In genomic region chr14:53152627-53152908, GRCh38 we compare ENCODE assay signal across 8 cellular contexts. TPM values are rescaled to one million over a fixed set of nuclear protein-coding genes. Genes with fewer than 3 reads are reported as not detected.
DNase-seq lines count a peak whose midpoint lies in the region; ATAC-seq, FAIRE-seq and TF ChIP-seq lines count a peak whose summit lies in the region.

No MANE protein-coding gene starts in this region.

- peak overlapping the region; percentile 98 for H2AFZ ChIP-seq in keratinocyte (ENCODE audit: control insufficient read depth, low read length)

- TF ChIP-seq CTCF in C4-2B (conservative IDR thresholded peaks at IDR 0.05) (no peak), HL-60 (IDR thresholded peaks at IDR 0.05; ENCODE audit: insufficient read depth, low read length) (no peak), astrocyte of the spinal cord (IDR thresholded peaks at IDR 0.05; ENCODE audit: low read depth, low read length) (no peak), keratinocyte (optimal IDR thresholded peaks at IDR 0.05 in 1 of 3, IDR thresholded peaks at IDR 0.05 in 1 of 3, conservative IDR thresholded peaks at IDR 0.05 in 1 of 3; ENCODE audit: extremely low read depth in 1 of 3, insufficient read depth in 2 of 3, low read length in 3 of 3) (no peak)

- H3K9me1 ChIP-seq in keratinocyte (ENCODE audit: control insufficient read depth, extremely low read depth, insufficient read depth, low read length): no peaks in the 10 kb centered on the region

- H3K9me3 ChIP-seq in keratinocyte (ENCODE audit: control insufficient read depth, low read depth, low read length): no peaks in the 10 kb centered on the region

- no peak for FAIRE-seq in keratinocyte (lab: Jason Lieb, UNC)

- peaks cover 9% of the 10 kb centered on the region for H3K4me1 ChIP-seq in keratinocyte (ENCODE audit: control insufficient read depth, extremely low read depth, insufficient read depth, low read length)

- H3K27me3 Mint-ChIP-seq in stimulated activated naive CD8-positive, alpha-beta T cell treated with anti-CD3 and anti-CD28 coated beads, Interleukin-15, Interleukin-2, amounts not matched to agents 100 ng/mL and 50 ng/mL, for 24 hours: no peaks in the 10 kb centered on the region

- H3K9ac ChIP-seq in keratinocyte (ENCODE audit: control insufficient read depth, extremely low read depth, insufficient read depth, low read length): peak overlapping the region; percentile 83

- H3K36me3 ChIP-seq in keratinocyte (ENCODE audit: control insufficient read depth in 2 of 2, extremely low read depth in 1 of 2, insufficient read depth in 2 of 2, low read length in 2 of 2): peaks cover 0 to 3% of the 10 kb centered on the region in 2 experiments

- H3K4me1 Mint-ChIP-seq in stimulated activated naive CD8-positive, alpha-beta T cell treated with anti-CD3 and anti-CD28 coated beads, Interleukin-15, Interleukin-2, amounts not matched to agents 100 ng/mL and 50 ng/mL, for 24 hours (ENCODE audit: low read depth): peaks cover 49% of the 10 kb centered on the region

- peak overlapping the region; percentile 100 for H3K4me3 Mint-ChIP-seq in stimulated activated naive CD8-positive, alpha-beta T cell treated with anti-CD3 and anti-CD28 coated beads, Interleukin-15, Interleukin-2, amounts not matched to agents 100 ng/mL and 50 ng/mL, for 24 hours

- H3K27me3 ChIP-seq in HL-60 (ENCODE audit: insufficient read depth, poor library complexity, severe bottlenecking) (no peaks in the 10 kb centered on the region), keratinocyte (ENCODE audit: control insufficient read depth, extremely low read depth, insufficient read depth, low read length) (no peaks in the 10 kb centered on the region)

- ATAC-seq in GM19463 (IDR thresholded peaks at IDR 0.05; ENCODE audit: unreplicated experiment): peak; percentile 20

- peaks cover 43% of the 10 kb centered on the region for H3K79me2 ChIP-seq in keratinocyte (ENCODE audit: control insufficient read depth, insufficient read depth, low read length)

- H4K20me1 ChIP-seq in keratinocyte (ENCODE audit: control insufficient read depth, extremely low read depth, insufficient read depth, low read length): no peaks in the 10 kb centered on the region

- peak overlapping the region; percentile 98 for H3K27ac Mint-ChIP-seq in stimulated activated naive CD8-positive, alpha-beta T cell treated with anti-CD3 and anti-CD28 coated beads, Interleukin-15, Interleukin-2, amounts not matched to agents 100 ng/mL and 50 ng/mL, for 24 hours

- H3K4me2 ChIP-seq in keratinocyte (ENCODE audit: control insufficient read depth, extremely low read depth, insufficient read depth, low read depth, low read length): peak overlapping the region; percentile 98

- H3K9me3 Mint-ChIP-seq in stimulated activated naive CD8-positive, alpha-beta T cell treated with anti-CD3 and anti-CD28 coated beads, Interleukin-15, Interleukin-2, amounts not matched to agents 100 ng/mL and 50 ng/mL, for 24 hours: no peaks in the 10 kb centered on the region

- H3K4me3 ChIP-seq in HL-60 (replicated peaks; ENCODE audit: insufficient read depth, low read length) (peak overlapping the region; percentile 93), astrocyte of the spinal cord (ENCODE audit: low read depth, low read length) (peak overlapping the region; percentile 85), keratinocyte (ENCODE audit: control insufficient read depth in 2 of 3, extremely low read depth in 1 of 3, insufficient read depth in 2 of 3, low read depth in 1 of 3, low read length in 3 of 3) (peak overlapping the region; percentile 63 to 95 (median 94))

- no peak for DNase-seq in HL-60 (ENCODE audit: low read depth in 1 of 2, low spot score in 1 of 2)
- DNase-seq in astrocyte of the spinal cord (ENCODE audit: low read depth, low spot score): no peak
- DNase-seq in keratinocyte (ENCODE audit: low read depth, low spot score): no peak
- DNase-seq in cortex of kidney (lab: John Stamatoyannopoulos, UW): no peak
- DNase-seq in kidney tubule cell (ENCODE audit: low spot score): no peak

- dilution Hi-C loops in keratinocyte (cut with MboI; ENCODE audit: extremely low pct_ligation_motif_present, low sequenced_read_pairs): no loop called here

- peak overlapping the region; percentile 67 for H3K27ac ChIP-seq in C4-2B
- peak overlapping the region; percentile 75 for H3K27ac ChIP-seq in HL-60 (replicated peaks)
- H3K27ac ChIP-seq in keratinocyte (ENCODE audit: control insufficient read depth, insufficient read depth, low read length): peak overlapping the region; percentile 56

- in situ Hi-C loops in astrocyte of the spinal cord (cut with HindIII; ENCODE audit: low sequenced_read_pairs): no loop called here

- peaks cover 5% of the 10 kb centered on the region for H3K36me3 Mint-ChIP-seq in stimulated activated naive CD8-positive, alpha-beta T cell treated with anti-CD3 and anti-CD28 coated beads, Interleukin-15, Interleukin-2, amounts not matched to agents 100 ng/mL and 50 ng/mL, for 24 hours (ENCODE audit: low read depth)

RNA-seq across cellular contexts. Expression of gene DDHD1, which starts 0.6 kb away (rescaled TPM):
- polyA plus RNA-seq in keratinocyte: 6.9 to 10.4 TPM (median 7.3 TPM) in 3 replicates
- 7.4 TPM for polyA plus RNA-seq in keratinocyte (2011; ENCODE audit: low read depth)
- polyA plus RNA-seq in keratinocyte (2011; cell fraction: cytosol; rRNA removed): 4.4 and 8.3 TPM in 2 replicates
- 13.2 and 18.0 TPM in 2 replicates for polyA plus RNA-seq in keratinocyte (2011; cell fraction: nucleus; rRNA removed)
- 3.1 and 6.3 TPM in 2 replicates for polyA plus RNA-seq in keratinocyte (2012; ENCODE audit: low replicate concordance)
- 4.7 to 24.5 TPM (median 11.7 TPM) in 3 replicates for polyA minus RNA-seq in keratinocyte
- polyA minus RNA-seq in keratinocyte (2011; cell fraction: cytosol; rRNA and poly(A)+ RNA removed): 7.5 TPM
- 24.0 and 50.6 TPM in 2 replicates for polyA minus RNA-seq in keratinocyte (2011; cell fraction: nucleus; rRNA and poly(A)+ RNA removed)
